Comparison of ENCODE assay signal across 8 cellular contexts in the genomic region with DNA sequence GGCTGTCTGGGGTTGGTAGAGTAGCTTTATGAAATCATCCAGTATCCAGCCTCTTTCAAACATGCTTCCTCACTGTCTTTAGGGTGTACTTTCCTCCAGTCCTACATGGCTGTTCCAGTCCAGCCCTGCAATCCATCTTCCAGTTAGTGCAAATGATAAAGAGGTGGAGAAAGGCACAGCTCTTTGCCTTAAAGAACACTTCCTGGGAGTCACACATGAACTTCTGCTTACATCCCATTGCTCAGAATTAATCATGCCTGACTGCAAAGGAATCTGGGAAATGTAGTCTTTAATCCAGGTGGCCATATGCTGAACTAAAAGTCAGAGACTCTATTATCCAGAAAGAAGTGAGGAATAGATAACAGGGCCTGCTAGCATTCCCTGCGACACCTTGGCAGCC.
DNase-seq lines count a peak whose midpoint lies in the region; ATAC-seq and TF ChIP-seq lines count a peak whose summit lies in the region.

No MANE protein-coding gene starts in this region.

- H2BK20ac ChIP-seq in IMR-90 (ENCODE audit: low read depth, low read length) = no peak overlapping the region

- H2BK120ac ChIP-seq in IMR-90 (ENCODE audit: low read depth, low read length) = no peak overlapping the region

- H3F3A ChIP-seq in SK-N-SH (replicated peaks; ENCODE audit: insufficient read depth) = no peaks in the 10 kb centered on the region

- dilution Hi-C loops in IMR-90 (cut with HindIII; ENCODE audit: low sequenced_read_pairs, unreplicated experiment) = no loop called here

- H3K9me2 ChIP-seq in SK-N-SH = no peaks in the 10 kb centered on the region

- BruUV-seq in Calu3 (replicated peaks; lab: Mats Ljungman, UMichigan) (no TSS peak), IMR-90 (replicated peaks; lab: Mats Ljungman, UMichigan) (no TSS peak)

- H4K20me1 ChIP-seq in IMR-90 (ENCODE audit: insufficient read depth, low read length) (no peaks in the 10 kb centered on the region), SK-N-SH (ENCODE audit: insufficient read depth) (no peaks in the 10 kb centered on the region)

- peak overlapping the region; percentile 71 for H3K27ac Mint-ChIP-seq in Calu3 (ENCODE audit: unreplicated experiment)

- intact Hi-C loops in Calu3 (cut with micrococcal nuclease; ENCODE audit: unreplicated experiment) (no loop called here), IMR-90 (cut with micrococcal nuclease) (no loop called here), heart right ventricle (cut with DNase I) (no loop called here)

- no peak overlapping the region for H3K18ac ChIP-seq in IMR-90 (ENCODE audit: low read depth, low read length)

- TF ChIP-seq CTCF in Calu3 (IDR thresholded peaks at IDR 0.05; ENCODE audit: unreplicated experiment) (no peak), IMR-90 (conservative IDR thresholded peaks at IDR 0.05; ENCODE audit: low read depth, low read length) (no peak), SK-N-SH (IDR thresholded peaks at IDR 0.05) (no peak), heart right ventricle (IDR thresholded peaks at IDR 0.05) (no peak)

- peaks cover 22% of the 10 kb centered on the region for H3K36me3 Mint-ChIP-seq in Calu3 (ENCODE audit: insufficient read depth, unreplicated experiment)

- H3K4me1 ChIP-seq in IMR-90 (ENCODE audit: control insufficient read depth, insufficient read depth, low read length) = no peaks in the 10 kb centered on the region
- H3K4me1 ChIP-seq in SK-N-SH (ENCODE audit: control insufficient read depth in 1 of 2, insufficient read depth in 2 of 2, low read depth in 1 of 2, low read length in 1 of 2) = peaks cover 5 to 6% of the 10 kb centered on the region in 2 experiments; a peak in 2 of 4 replicates
- peaks cover 0 to 6% (median 0%) of the 10 kb centered on the region in 9 donors for H3K4me1 ChIP-seq in heart right ventricle

- H3K9me3 ChIP-seq in IMR-90 (ENCODE audit: control insufficient read depth, insufficient read depth, low read length) (no peaks in the 10 kb centered on the region), SK-N-SH (no peaks in the 10 kb centered on the region), heart right ventricle (no peaks in the 10 kb centered on the region)

- no peak overlapping the region for H3K56ac ChIP-seq in IMR-90 (ENCODE audit: extremely low read depth, insufficient read depth, low read length)

- H3K23ac ChIP-seq in IMR-90 (ENCODE audit: low read depth, low read length) = no peak overlapping the region

- H3K36me3 ChIP-seq in IMR-90 (ENCODE audit: control insufficient read depth, insufficient read depth, low read length) = no peaks in the 10 kb centered on the region
- no peaks in the 10 kb centered on the region for H3K36me3 ChIP-seq in SK-N-SH (replicated peaks in 1 of 2; ENCODE audit: control insufficient read depth in 1 of 2, insufficient read depth in 2 of 2, low read length in 1 of 2)
- H3K36me3 ChIP-seq in heart right ventricle = no peaks in the 10 kb centered on the region

- H3K4me3 ChIP-seq in IMR-90 (ENCODE audit: insufficient read depth, low read depth, low read length) (no peak overlapping the region), SK-N-SH (ENCODE audit: low read depth in 2 of 2, low read length in 1 of 2) (no peak overlapping the region), heart right ventricle (no peak overlapping the region)

- peaks cover under 1% of the 10 kb centered on the region for H3K27me3 Mint-ChIP-seq in Calu3 (ENCODE audit: unreplicated experiment)

- no CpG with 5 or more reads among the region's 1 CpG for WGBS in IMR-90 (ENCODE audit: extremely low coverage in 2 of 2, insufficient read length in 1 of 2), 2 experiments
- WGBS in SK-N-SH (ENCODE audit: low lambda C conversion rate) = 35% methylated on average over 1 of the region's 1 CpG
- 65 to 82% methylated on average over 1 of the region's 1 CpG for WGBS in heart right ventricle, 2 donors

- H3K14ac ChIP-seq in IMR-90 (replicated peaks; ENCODE audit: low read depth, low read length) = no peak overlapping the region

- peak overlapping the region; percentile 71 for H2AFZ ChIP-seq in IMR-90 (replicated peaks; ENCODE audit: low read length, poor library complexity)
- H2AFZ ChIP-seq in SK-N-SH (ENCODE audit: low read depth) = peak overlapping the region; percentile 61

- POLR2A ChIA-PET in IMR-90 (lab: Charles Lee; ENCODE audit: unreplicated experiment) = no interaction called here
- POLR2A ChIA-PET in SK-N-SH (lab: Yijun Ruan, JAX) = no interaction called here

- TF ChIP-seq RAD21 in IMR-90 (IDR thresholded peaks at IDR 0.05; ENCODE audit: low read length) (no peak), SK-N-SH (IDR thresholded peaks at IDR 0.05; ENCODE audit: low read length) (no peak)

- H3K27ac ChIP-seq in IMR-90 (ENCODE audit: insufficient read depth, low read length) (no peak overlapping the region), SK-N-SH (ENCODE audit: low read depth in 2 of 2, low read length in 1 of 2) (no peak overlapping the region), heart right ventricle (peak overlapping the region in 1 of 10 donors; percentile 46)

- ATAC-seq in IMR-90 (ENCODE audit: low read depth) (peak; percentile 97), heart right ventricle (peak; percentile 38 to 80 (median 70)), GM21786 (IDR thresholded peaks at IDR 0.05; ENCODE audit: unreplicated experiment) (no peak), GM19035 (IDR thresholded peaks at IDR 0.05; ENCODE audit: unreplicated experiment) (no peak)

- H3K27me3 ChIP-seq in IMR-90 (ENCODE audit: control insufficient read depth, insufficient read depth, low read length) (peaks cover 1% of the 10 kb centered on the region; the same call in 1 of the 2 replicates), SK-N-SH (ENCODE audit: insufficient read depth) (no peaks in the 10 kb centered on the region), heart right ventricle (no peaks in the 10 kb centered on the region)

- no peak overlapping the region for H2AK5ac ChIP-seq in IMR-90 (ENCODE audit: low read depth, low read length)

- peak overlapping the region; percentile 70; the same call in 1 of the 2 replicates for H4K5ac ChIP-seq in IMR-90 (ENCODE audit: low read depth, low read length)

- no peak overlapping the region for H2BK15ac ChIP-seq in IMR-90 (ENCODE audit: low read depth, low read length)

- H3K4me3 Mint-ChIP-seq in Calu3 (ENCODE audit: low read depth, unreplicated experiment) = no peak overlapping the region

- in situ Hi-C loops in IMR-90 (cut with MboI; ENCODE audit: low sequenced_read_pairs) = no loop called here

- no peaks in the 10 kb centered on the region; the same call in 1 of the 2 replicates for H3K9me1 ChIP-seq in IMR-90 (ENCODE audit: insufficient read depth, low read length)

- TF ChIP-seq EP300 in SK-N-SH (IDR thresholded peaks at IDR 0.05; ENCODE audit: borderline replicate concordance in 1 of 2, low read depth in 1 of 2, low read length in 1 of 2) = no peak

- no peak overlapping the region for H2BK5ac ChIP-seq in IMR-90 (ENCODE audit: low read depth, low read length, poor library complexity, severe bottlenecking)

- peaks cover 39% of the 10 kb centered on the region for H3K4me1 Mint-ChIP-seq in Calu3 (ENCODE audit: low read depth, unreplicated experiment)

- no peaks in the 10 kb centered on the region for H3K79me1 ChIP-seq in IMR-90 (ENCODE audit: low read depth in 1 of 2, low read length in 2 of 2)

- H3K9me3 Mint-ChIP-seq in Calu3 (ENCODE audit: low read depth, unreplicated experiment) = no peaks in the 10 kb centered on the region

- H4K91ac ChIP-seq in IMR-90 (ENCODE audit: insufficient read depth, low read depth, low read length) = no peak overlapping the region

- no peak for TF ChIP-seq POLR2A in IMR-90 (IDR thresholded peaks at IDR 0.05; ENCODE audit: low read depth, low read length)

- DNase-seq in Calu3 (peak; percentile 24), IMR-90 (peak; percentile 62), SK-N-SH (peak; percentile 52), heart right ventricle (no peak), activated gamma-delta T cell (lab: John Stamatoyannopoulos, UW) (no peak), NCI-H1436 treated with DMSO at 0.1 percent for 48 hours (lab: John Stamatoyannopoulos, UW) (no peak)

- peak overlapping the region; percentile 50 to 70; a peak in 3 of 4 replicates for H4K8ac ChIP-seq in IMR-90 (ENCODE audit: low read depth in 2 of 2, low read length in 2 of 2)

- H3K9ac ChIP-seq in IMR-90 (ENCODE audit: low read depth, low read length) (no peak overlapping the region), SK-N-SH (no peak overlapping the region)

- no peak overlapping the region for H2AK9ac ChIP-seq in IMR-90 (replicated peaks; ENCODE audit: low read depth, low read length, poor library complexity)

- CTCF ChIA-PET in Calu3 (lab: Charles Lee) = no interaction called here
- CTCF ChIA-PET in IMR-90 (lab: Yijun Ruan, JAX) = no interaction called here
- CTCF ChIA-PET in SK-N-SH (lab: Yijun Ruan, JAX) = interaction anchor here (1.3 to 1.9 kb wide), 3 partner anchors 22 to 333 kb away, joined by 3 to 6 read pairs (median 4); no protein-coding TSS in a partner anchor

- no peak overlapping the region for H3K4ac ChIP-seq in IMR-90 (ENCODE audit: low read depth, low read length)

- H3K4me2 ChIP-seq in IMR-90 (ENCODE audit: low read depth, low read length) (no peak overlapping the region; the same call in 1 of the 2 replicates), SK-N-SH (no peak overlapping the region)

- no peaks in the 10 kb centered on the region for H3K79me2 ChIP-seq in SK-N-SH (ENCODE audit: insufficient read depth)

TF ChIP-seq in IMR-90, 13 proteins besides CTCF, POLR2A, EP300 and RAD21:
- no peak for TF ChIP-seq NFE2L2 (IDR thresholded peaks at IDR 0.05; ENCODE audit: low read depth, low read length)
- TF ChIP-seq, protein P1, sequence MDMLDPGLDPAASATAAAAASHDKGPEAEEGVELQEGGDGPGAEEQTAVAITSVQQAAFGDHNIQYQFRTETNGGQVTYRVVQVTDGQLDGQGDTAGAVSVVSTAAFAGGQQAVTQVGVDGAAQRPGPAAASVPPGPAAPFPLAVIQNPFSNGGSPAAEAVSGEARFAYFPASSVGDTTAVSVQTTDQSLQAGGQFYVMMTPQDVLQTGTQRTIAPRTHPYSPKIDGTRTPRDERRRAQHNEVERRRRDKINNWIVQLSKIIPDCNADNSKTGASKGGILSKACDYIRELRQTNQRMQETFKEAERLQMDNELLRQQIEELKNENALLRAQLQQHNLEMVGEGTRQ (IDR thresholded peaks at IDR 0.05; ENCODE audit: low read depth, low read length) = peak; percentile 50; the same call in 1 of the 2 replicates

TF ChIP-seq in SK-N-SH, 30 proteins besides CTCF, POLR2A, EP300 and RAD21 (continues in another document):
- TF ChIP-seq FOXM1 (IDR thresholded peaks at IDR 0.05; ENCODE audit: low read depth) (no peak), JUND (IDR thresholded peaks at IDR 0.05) (no peak), YY1 (IDR thresholded peaks at IDR 0.05; ENCODE audit: low read depth) (peak; percentile 82; the same call in 1 of the 2 replicates), RFX5 (IDR thresholded peaks at IDR 0.05; ENCODE audit: low read length) (peak; percentile 8; the same call in 1 of the 2 replicates), RXRA (IDR thresholded peaks at IDR 0.05; ENCODE audit: borderline replicate concordance, low read depth) (no peak), TAF1 (IDR thresholded peaks at IDR 0.05; ENCODE audit: borderline replicate concordance, low read depth, low read length) (no peak), GABPA (IDR thresholded peaks at IDR 0.05; ENCODE audit: low read depth) (no peak)

Comparison
In these comparisons a context has a peak if more than half of its experiments do, and no peak if none do; other contexts are left out.
1. DNase-seq: peak in Calu3 (single experiment), IMR-90 (single experiment) and SK-N-SH (single experiment); none in heart right ventricle (0 of 2), activated gamma-delta T cell (single experiment) and NCI-H1436 treated with DMSO at 0.1 percent for 48 hours (single experiment).
2. ATAC-seq: peak in IMR-90 (single experiment) and heart right ventricle (8 of 8); none in GM21786 (single experiment) and GM19035 (single experiment).